12 cellular contexts compared by ENCODE assay signal in the genomic region with DNA sequence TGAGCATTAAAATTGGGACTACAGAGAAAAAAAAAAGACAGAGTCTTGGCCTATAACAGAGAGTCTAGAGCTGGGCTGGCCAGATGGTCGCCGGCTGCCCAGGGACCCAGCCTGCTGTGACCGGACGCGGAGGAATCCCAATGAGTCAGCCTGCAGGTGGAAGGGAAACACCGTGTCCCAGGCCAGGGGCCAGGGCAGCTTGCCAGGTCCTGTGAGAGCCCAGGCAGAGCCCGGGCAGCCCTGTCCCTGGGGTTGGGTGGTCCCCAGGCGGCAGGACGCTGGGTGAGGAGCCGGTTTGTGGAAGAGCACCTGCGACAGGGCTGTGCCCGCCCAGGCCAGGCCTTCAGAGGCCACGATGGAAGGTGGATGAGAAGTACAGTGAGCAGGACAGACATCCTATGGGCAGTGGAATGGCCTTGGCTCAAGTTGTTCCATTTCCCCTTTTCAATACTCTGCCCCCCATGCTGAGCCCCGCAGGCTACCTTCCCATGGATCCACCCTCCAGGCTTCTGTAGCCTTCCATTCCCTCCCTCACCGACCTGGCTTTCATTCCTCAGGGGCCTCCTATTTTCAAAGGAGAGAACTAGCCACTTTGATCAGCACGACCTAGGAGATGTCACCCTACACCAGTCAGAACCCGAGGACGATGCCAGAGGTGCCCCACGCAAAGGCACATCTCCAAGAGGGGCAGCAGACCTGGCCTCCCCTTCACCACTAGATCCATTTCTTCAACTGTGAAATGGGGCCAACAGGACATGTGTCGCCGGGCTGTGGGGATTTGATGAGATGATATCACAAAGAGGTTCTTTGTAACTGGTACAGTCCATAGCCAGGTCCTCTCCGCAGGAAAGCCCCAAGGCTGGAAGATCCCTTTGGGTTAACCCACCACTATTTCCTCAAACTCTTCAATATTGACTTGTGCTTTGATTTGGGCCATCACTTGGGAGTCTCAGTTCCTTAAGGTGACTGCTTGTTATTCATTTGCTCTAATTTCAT.
DNase-seq lines count a peak whose midpoint lies in the region; ATAC-seq and TF ChIP-seq lines count a peak whose summit lies in the region.
"Had no signal": no experiment of that assay in that cellular context is flagged by ENCODE, and none has a peak within 500 bp of the region (broad histone marks: within the 10 kb centered on the region; RNA-seq: fewer than 3 reads in every experiment).

No MANE protein-coding gene starts in this region.

- no peak overlapping the region for H3K56ac ChIP-seq in IMR-90 (ENCODE audit: extremely low read depth, insufficient read depth, low read length)

- no peak overlapping the region for H3K4me3 Mint-ChIP-seq in CD14-positive monocyte

- no peak overlapping the region for H2BK15ac ChIP-seq in IMR-90 (ENCODE audit: low read depth, low read length)
- no peak overlapping the region for H2BK15ac ChIP-seq in neuronal stem cell (ENCODE audit: low read length)

- peaks cover 11% of the 10 kb centered on the region; the same call in 1 of the 2 replicates for H3K9me3 ChIP-seq in IMR-90 (ENCODE audit: control insufficient read depth, insufficient read depth, low read length)
- H3K9me3 ChIP-seq in neuronal stem cell (replicated peaks in 1 of 2; ENCODE audit: control insufficient read depth in 2 of 2, insufficient read depth in 1 of 2, low read depth in 1 of 2, low read length in 2 of 2), result peaks cover 3 to 4% of the 10 kb centered on the region in 2 donors

- no peak for TF ChIP-seq POLR2A in IMR-90 (IDR thresholded peaks at IDR 0.05; ENCODE audit: low read depth, low read length)

- TF ChIP-seq CTCF in CD14-positive monocyte (IDR thresholded peaks at IDR 0.05) (no peak), IMR-90 (conservative IDR thresholded peaks at IDR 0.05; ENCODE audit: low read depth, low read length) (no peak)

- peak; percentile 40 for DNase-seq in CD14-positive monocyte (ENCODE audit: low spot score)
- DNase-seq in IMR-90, result peak; percentile 47
- peak; percentile 66 to 86 for DNase-seq in dermis microvascular lymphatic vessel endothelial cell (ENCODE audit: low read depth in 2 of 2)
- no peak for DNase-seq in neuronal stem cell (ENCODE audit: low spot score)
- DNase-seq in stimulated activated CD4-positive, alpha-beta T cell treated with anti-CD3 and anti-CD28 coated beads, Interleukin-2, amount 100 ng/mL, for 48 hours, result no peak
- DNase-seq in activated T-cell treated with anti-CD3 and anti-CD28 coated beads, Interleukin-2, amount 50 U/mL, for 1 hour, result no peak
- DNase-seq in ecto neural progenitor cell (ENCODE audit: low spot score), result no peak
- DNase-seq: activated T-cell treated with anti-CD3 and anti-CD28 coated beads, Interleukin-2, amount 50 U/mL, for 48 hours; DND-41; NCI-H1930; stimulated activated CD4-positive, alpha-beta T cell treated with anti-CD3 and anti-CD28 coated beads, Interleukin-1b, Interleukin-23, amount 100 ng/mL, for 48 hours had no signal

- H3K4me3 ChIP-seq in IMR-90 (ENCODE audit: insufficient read depth, low read depth, low read length), result no peak overlapping the region
- no peak overlapping the region for H3K4me3 ChIP-seq in neuronal stem cell (ENCODE audit: low read length in 2 of 2)

- WGBS in IMR-90 (ENCODE audit: extremely low coverage in 2 of 2, insufficient read length in 1 of 2), 2 experiments, result 65% methylated on average over 7 of the region's 22 CpGs; no CpG with 5 or more reads in 1 of the 2 experiments
- WGBS in neuronal stem cell (ENCODE audit: extremely low coverage in 2 of 2, insufficient read length in 2 of 2, insufficient replicate concordance in 1 of 2), 2 donors, result no CpG with 5 or more reads among the region's 22 CpGs

- H2BK20ac ChIP-seq in IMR-90 (ENCODE audit: low read depth, low read length), result no peak overlapping the region

- peaks cover 49% of the 10 kb centered on the region for H3K4me1 Mint-ChIP-seq in CD14-positive monocyte

- H3K27me3 ChIP-seq in IMR-90 (ENCODE audit: control insufficient read depth, insufficient read depth, low read length) (no peaks in the 10 kb centered on the region), neuronal stem cell (ENCODE audit: control insufficient read depth in 3 of 3, insufficient read depth in 3 of 3, low read depth in 1 of 3, low read length in 3 of 3) (no peaks in the 10 kb centered on the region)

- H3K9ac ChIP-seq in IMR-90 (ENCODE audit: low read depth, low read length) (no peak overlapping the region), neuronal stem cell (ENCODE audit: low read depth, low read length, poor library complexity) (no peak overlapping the region)

- H3K36me3 Mint-ChIP-seq in CD14-positive monocyte, result peaks cover 10 to 12% of the 10 kb centered on the region in 2 donors

- H2BK5ac ChIP-seq in IMR-90 (ENCODE audit: low read depth, low read length, poor library complexity, severe bottlenecking) (no peak overlapping the region), neuronal stem cell (ENCODE audit: low read length) (no peak overlapping the region)

- no peak for ATAC-seq in IMR-90 (ENCODE audit: low read depth)
- no peak for ATAC-seq in GM19351 (IDR thresholded peaks at IDR 0.05; ENCODE audit: unreplicated experiment)

- H2BK12ac ChIP-seq in neuronal stem cell (ENCODE audit: low read length), result no peak overlapping the region

- H3K23ac ChIP-seq in IMR-90 (ENCODE audit: low read depth, low read length) (no peak overlapping the region), neuronal stem cell (ENCODE audit: low read depth, low read length, poor library complexity) (no peak overlapping the region)

- no peaks in the 10 kb centered on the region for H3K36me3 ChIP-seq in IMR-90 (ENCODE audit: control insufficient read depth, insufficient read depth, low read length)
- H3K36me3 ChIP-seq in neuronal stem cell (replicated peaks in 1 of 2; ENCODE audit: control insufficient read depth in 2 of 2, insufficient read depth in 2 of 2, low read length in 2 of 2), result peaks cover 0 to 3% of the 10 kb centered on the region in 2 donors

- POLR2A ChIA-PET in IMR-90 (lab: Charles Lee; ENCODE audit: unreplicated experiment), result no interaction called here

- H3K4ac ChIP-seq in IMR-90 (ENCODE audit: low read depth, low read length) (no peak overlapping the region), neuronal stem cell (ENCODE audit: low read length) (no peak overlapping the region)

- no peak overlapping the region for H3K27ac ChIP-seq in IMR-90 (ENCODE audit: insufficient read depth, low read length)
- H3K27ac ChIP-seq in neuronal stem cell (replicated peaks; ENCODE audit: low read length), result no peak overlapping the region

- H3K4me2 ChIP-seq in IMR-90 (ENCODE audit: low read depth, low read length), result no peak overlapping the region
- H3K4me2 ChIP-seq in neuronal stem cell (ENCODE audit: insufficient read depth, low read length, poor library complexity, severe bottlenecking), result no peak overlapping the region

- peaks cover 10 to 19% (median 15%) of the 10 kb centered on the region in 7 donors for H3K9me3 Mint-ChIP-seq in CD14-positive monocyte

- H2BK120ac ChIP-seq in IMR-90 (ENCODE audit: low read depth, low read length) (no peak overlapping the region), neuronal stem cell (ENCODE audit: low read depth, low read length) (no peak overlapping the region)

- H3K79me1 ChIP-seq in IMR-90 (ENCODE audit: low read depth in 1 of 2, low read length in 2 of 2) (no peaks in the 10 kb centered on the region), neuronal stem cell (ENCODE audit: low read depth, low read length) (no peaks in the 10 kb centered on the region)

- H4K20me1 ChIP-seq in IMR-90 (ENCODE audit: insufficient read depth, low read length), result no peaks in the 10 kb centered on the region

- in situ Hi-C loops in IMR-90 (cut with MboI; ENCODE audit: low sequenced_read_pairs), result no loop called here

- H3K4me1 ChIP-seq in IMR-90 (ENCODE audit: control insufficient read depth, insufficient read depth, low read length) (peaks cover 7% of the 10 kb centered on the region; the same call in 1 of the 2 replicates), neuronal stem cell (ENCODE audit: control insufficient read depth in 2 of 2, insufficient read depth in 1 of 2, low read depth in 1 of 2, low read length in 2 of 2) (peaks cover 0 to 1% of the 10 kb centered on the region in 2 donors)

- H4K91ac ChIP-seq in IMR-90 (ENCODE audit: insufficient read depth, low read depth, low read length) (no peak overlapping the region), neuronal stem cell (ENCODE audit: low read depth, low read length, poor library complexity) (no peak overlapping the region)

- CTCF ChIA-PET in IMR-90 (lab: Yijun Ruan, JAX), result no interaction called here

- no peak overlapping the region for H3K14ac ChIP-seq in IMR-90 (replicated peaks; ENCODE audit: low read depth, low read length)
- no peak overlapping the region for H3K14ac ChIP-seq in neuronal stem cell (ENCODE audit: low read length)

- dilution Hi-C loops in IMR-90 (cut with HindIII; ENCODE audit: low sequenced_read_pairs, unreplicated experiment), result no loop called here

- intact Hi-C loops in CD14-positive monocyte (cut with micrococcal nuclease) (no loop called here), IMR-90 (cut with micrococcal nuclease) (no loop called here)

- no TSS peak for BruUV-seq in IMR-90 (replicated peaks; lab: Mats Ljungman, UMichigan)

- H2AFZ ChIP-seq in IMR-90 (replicated peaks; ENCODE audit: low read length, poor library complexity) (no peak overlapping the region), neuronal stem cell (ENCODE audit: low read length) (no peak overlapping the region)

- H3K27me3 Mint-ChIP-seq in CD14-positive monocyte (ENCODE audit: low read depth in 3 of 3), result peaks cover 0 to 1% (median 0%) of the 10 kb centered on the region in 3 donors

- no peak overlapping the region for H4K5ac ChIP-seq in IMR-90 (ENCODE audit: low read depth, low read length)

- peaks cover 10% of the 10 kb centered on the region; the same call in 1 of the 2 replicates for H3K9me1 ChIP-seq in IMR-90 (ENCODE audit: insufficient read depth, low read length)

- peak overlapping the region; percentile 90 to 97 (median 94) for H3K27ac Mint-ChIP-seq in CD14-positive monocyte

- TF ChIP-seq RAD21 in IMR-90 (IDR thresholded peaks at IDR 0.05; ENCODE audit: low read length), result no peak

- no peak overlapping the region for H4K8ac ChIP-seq in IMR-90 (ENCODE audit: low read depth in 2 of 2, low read length in 2 of 2)
- H4K8ac ChIP-seq in neuronal stem cell (ENCODE audit: low read depth, low read length), result no peak overlapping the region

- no peak overlapping the region for H2AK5ac ChIP-seq in IMR-90 (ENCODE audit: low read depth, low read length)
- peak overlapping the region; percentile 3 for H2AK5ac ChIP-seq in neuronal stem cell (ENCODE audit: low read depth, low read length)

- H3K18ac ChIP-seq in IMR-90 (ENCODE audit: low read depth, low read length), result no peak overlapping the region
- H3K18ac ChIP-seq in neuronal stem cell (ENCODE audit: low read length), result peak overlapping the region; percentile 49

- no peak overlapping the region for H2AK9ac ChIP-seq in IMR-90 (replicated peaks; ENCODE audit: low read depth, low read length, poor library complexity)

TF ChIP-seq in IMR-90, 13 proteins besides CTCF, POLR2A, EP300 and RAD21 (continues in another document):
- TF ChIP-seq MAZ (IDR thresholded peaks at IDR 0.05; ENCODE audit: borderline replicate concordance, low read depth, low read length), result no peak

Comparison
In these comparisons a context has a peak if more than half of its experiments do, and no peak if none do; other contexts are left out.
1. DNase-seq: peak in CD14-positive monocyte (single experiment), IMR-90 (single experiment) and dermis microvascular lymphatic vessel endothelial cell (2 of 2); none in neuronal stem cell (single experiment), stimulated activated CD4-positive, alpha-beta T cell treated with anti-CD3 and anti-CD28 coated beads, Interleukin-2, amount 100 ng/mL, for 48 hours (0 of 2), activated T-cell treated with anti-CD3 and anti-CD28 coated beads, Interleukin-2, amount 50 U/mL, for 1 hour (single experiment) and ecto neural progenitor cell (single experiment).